Comparison of ENCODE assay signal across 11 cellular contexts in the genomic region with DNA sequence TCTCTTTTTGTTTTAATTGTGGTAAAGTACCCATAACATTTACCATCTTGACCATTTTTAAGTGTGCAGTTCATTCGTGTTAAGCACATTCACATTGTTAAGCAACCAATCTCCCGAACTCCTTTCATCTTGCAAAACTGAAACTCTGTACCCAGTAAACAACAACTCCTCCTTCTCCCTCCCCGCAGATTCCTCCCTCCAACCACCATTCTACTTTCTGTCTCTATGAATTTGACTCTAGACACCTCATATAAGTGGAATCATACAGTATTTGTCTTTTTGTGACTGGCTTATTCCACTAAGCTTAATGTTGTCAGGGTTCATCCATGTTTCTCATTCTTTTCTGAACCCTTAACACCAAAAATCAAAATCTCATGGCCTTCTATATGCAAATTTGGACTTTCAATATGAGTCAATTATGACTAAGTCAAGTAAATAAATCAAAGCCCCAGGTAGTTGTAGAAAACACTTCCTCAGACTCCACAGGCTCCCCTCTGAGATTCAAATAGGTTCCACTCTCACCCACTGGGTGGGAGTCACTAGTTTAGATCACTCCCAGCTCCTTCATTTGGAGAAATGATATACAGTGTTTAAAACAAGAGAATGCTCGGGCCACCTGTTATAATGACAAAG. TPM values are rescaled to one million over a fixed set of nuclear protein-coding genes. Genes with fewer than 3 reads are reported as not detected.
DNase-seq lines count a peak whose midpoint lies in the region; ATAC-seq, FAIRE-seq and TF ChIP-seq lines count a peak whose summit lies in the region.
"Had no signal": no experiment of that assay in that cellular context is flagged by ENCODE, and none has a peak within 500 bp of the region (broad histone marks: within the 10 kb centered on the region; RNA-seq: fewer than 3 reads in every experiment).

No MANE protein-coding gene starts in this region.

- TF ChIP-seq EP300 in A549 (IDR thresholded peaks at IDR 0.05) (no peak), suprapubic skin (IDR thresholded peaks at IDR 0.05) (no peak)

- CTCF ChIA-PET in A549 (lab: Yijun Ruan, JAX) (interaction anchor here (0.7 kb wide), 1 partner anchor 9 kb away, joined by 3 read pairs; no protein-coding TSS in a partner anchor), RWPE1 (lab: Yijun Ruan, JAX) (no interaction called here)

- H3K27ac ChIP-seq in A549 (no peak overlapping the region), MM.1S (ENCODE audit: low read length) (peak overlapping the region; percentile 28; the same call in 1 of the 2 replicates), RWPE1 (no peak overlapping the region), suprapubic skin (no peak overlapping the region)
- H3K27ac ChIP-seq: epithelial cell of prostate had no signal

- H3K9me3 ChIP-seq in A549 (no peaks in the 10 kb centered on the region), MM.1S (replicated peaks; ENCODE audit: insufficient read depth, low read length) (no peaks in the 10 kb centered on the region), suprapubic skin (no peaks in the 10 kb centered on the region)

- no peaks in the 10 kb centered on the region for H3K9me2 ChIP-seq in MM.1S (replicated peaks; ENCODE audit: insufficient read depth, low read length)

- no peaks in the 10 kb centered on the region for H3F3A ChIP-seq in MM.1S (ENCODE audit: insufficient read depth, low read length)

- TF ChIP-seq CTCF in A549 (IDR thresholded peaks at IDR 0.05) (no peak), MM.1S (IDR thresholded peaks at IDR 0.05; ENCODE audit: low read length) (no peak), RWPE1 (conservative IDR thresholded peaks at IDR 0.05; ENCODE audit: low read depth) (no peak), suprapubic skin (IDR thresholded peaks at IDR 0.05) (no peak)

- H3K4me2 ChIP-seq in A549: no peak overlapping the region
- H3K4me2 ChIP-seq in MM.1S (ENCODE audit: low read depth, low read length): peak overlapping the region; percentile 52; the same call in 1 of the 2 replicates

- no peak overlapping the region for H3K9ac ChIP-seq in MM.1S (ENCODE audit: low read length)

- TF ChIP-seq POLR2A in A549 (IDR thresholded peaks at IDR 0.05; ENCODE audit: low read length): no peak
- TF ChIP-seq POLR2A in suprapubic skin (IDR thresholded peaks at IDR 0.05): no peak

- 62% methylated on average over 4 of the region's 4 CpGs for WGBS in A549 (ENCODE audit: missing lambda C conversion rate)
- 68% methylated on average over 4 of the region's 4 CpGs for WGBS in suprapubic skin

- H3K27me3 ChIP-seq in MM.1S (replicated peaks; ENCODE audit: insufficient read depth, low read length): no peaks in the 10 kb centered on the region
- H3K27me3 ChIP-seq in suprapubic skin: no peaks in the 10 kb centered on the region

- H4K20me1 ChIP-seq in MM.1S (ENCODE audit: insufficient read depth, low read length): no peaks in the 10 kb centered on the region

- H3K4me3 ChIP-seq in A549: no peak overlapping the region
- no peak overlapping the region for H3K4me3 ChIP-seq in MM.1S (ENCODE audit: low read length)
- no peak overlapping the region for H3K4me3 ChIP-seq in suprapubic skin

- no peaks in the 10 kb centered on the region for H3K4me1 ChIP-seq in A549
- H3K4me1 ChIP-seq in MM.1S (ENCODE audit: low read length): peaks cover 7% of the 10 kb centered on the region
- H3K4me1 ChIP-seq in suprapubic skin: no peaks in the 10 kb centered on the region

- no peak for DNase-seq in A549 (ENCODE audit: low read depth in 1 of 2, low spot score in 1 of 2)
- DNase-seq in MM.1S: peak; percentile 46
- DNase-seq in RWPE1 (ENCODE audit: low spot score): no peak
- no peak for DNase-seq in superior temporal gyrus (ENCODE audit: extremely low spot score)
- DNase-seq in suprapubic skin (ENCODE audit: low spot score in 2 of 2): no peak
- DNase-seq in iPS-NIHi11 (ENCODE audit: low spot score): no peak
- DNase-seq: DND-41; stimulated activated CD4-positive, alpha-beta T cell treated with anti-CD3 and anti-CD28 coated beads, Interleukin-2, amount 100 ng/mL, for 48 hours had no signal

- no peak for TF ChIP-seq RAD21 in A549 (conservative IDR thresholded peaks at IDR 0.05 in 1 of 2, IDR thresholded peaks at IDR 0.05 in 1 of 2)

- H2AFZ ChIP-seq in MM.1S (ENCODE audit: low read length): peak overlapping the region; percentile 33; the same call in 1 of the 2 replicates

- POLR2A ChIA-PET in A549 (lab: Yijun Ruan, JAX) (interaction anchor here (1.2 kb wide), 1 partner anchor 9 kb away, joined by 4 read pairs; no protein-coding TSS in a partner anchor), RWPE1 (lab: Yijun Ruan, JAX; ENCODE audit: low non-redundant PET) (no interaction called here)

- peak; percentile 82 for FAIRE-seq in A549 (lab: Jason Lieb, UNC)

- no peaks in the 10 kb centered on the region for H3K79me2 ChIP-seq in MM.1S (ENCODE audit: low read length)

- ATAC-seq in A549: no peak
- peak; percentile 77 for ATAC-seq in GM18502 (IDR thresholded peaks at IDR 0.05; ENCODE audit: poor library complexity, unreplicated experiment)
- ATAC-seq in HG02610 (IDR thresholded peaks at IDR 0.05; ENCODE audit: unreplicated experiment): peak; percentile 81

- H3K36me3 ChIP-seq in MM.1S (replicated peaks; ENCODE audit: insufficient read depth, low read length): no peaks in the 10 kb centered on the region
- peaks cover 4% of the 10 kb centered on the region for H3K36me3 ChIP-seq in suprapubic skin

TF ChIP-seq in A549, 52 proteins besides CTCF, POLR2A, EP300 and RAD21 (continues in another document):
- no peak for TF ChIP-seq SREBF2 (IDR thresholded peaks at IDR 0.05)
- TF ChIP-seq MAZ (IDR thresholded peaks at IDR 0.05; ENCODE audit: borderline replicate concordance, low read depth, low read length): no peak
- no peak for TF ChIP-seq BCL3 (IDR thresholded peaks at IDR 0.05)
- TF ChIP-seq MAX (IDR thresholded peaks at IDR 0.05): no peak
- no peak for TF ChIP-seq ZFP36 (IDR thresholded peaks at IDR 0.05; ENCODE audit: borderline replicate concordance, partially characterized antibody)
- no peak for TF ChIP-seq TFCP2L1 (CRISPR knock-in tag; IDR thresholded peaks at IDR 0.05)
- TF ChIP-seq GATA3 (IDR thresholded peaks at IDR 0.05; ENCODE audit: borderline replicate concordance): no peak
- TF ChIP-seq JUNB (IDR thresholded peaks at IDR 0.05): no peak
- no peak for TF ChIP-seq HOXB5 (CRISPR knock-in tag; IDR thresholded peaks at IDR 0.05)
- TF ChIP-seq MYC (IDR thresholded peaks at IDR 0.05; ENCODE audit: borderline replicate concordance, low read length): no peak
- no peak for TF ChIP-seq HDAC2 (IDR thresholded peaks at IDR 0.05)
- TF ChIP-seq HOXA7 (CRISPR knock-in tag; IDR thresholded peaks at IDR 0.05): no peak
- no peak for TF ChIP-seq HOXB13 (CRISPR knock-in tag; IDR thresholded peaks at IDR 0.05; ENCODE audit: low read depth)
- TF ChIP-seq HEYL (CRISPR knock-in tag; IDR thresholded peaks at IDR 0.05): no peak
- TF ChIP-seq NR3C1 (IDR thresholded peaks at IDR 0.05): no peak
- TF ChIP-seq PHF8 (IDR thresholded peaks at IDR 0.05; ENCODE audit: borderline replicate concordance, low read depth): no peak

RNA-seq across cellular contexts. Expression of gene RTL5, which starts 9.8 kb away (rescaled TPM):
- polyA plus RNA-seq in A549 (2011; rRNA removed) (1.2 and 2.2 TPM in 2 replicates), A549 (2017; fragmentation: RNase III; extraction: RNeasy Plus Mini Kit Qiagen cat#74134 plus additional on column Dnase treatment) (2.9 to 3.3 TPM (median 3.2 TPM) in 3 replicates)
- polyA plus RNA-seq in A549 (2012; cell fraction: cytosol; rRNA removed): 1.8 and 2.1 TPM in 2 replicates
- 3.2 and 3.3 TPM in 2 replicates for polyA plus RNA-seq in A549 (2012; cell fraction: nucleus; rRNA removed)
- 3.2 and 3.6 TPM in 2 replicates for polyA minus RNA-seq in A549 (2011; rRNA and poly(A)+ RNA removed)
- total RNA-seq in suprapubic skin: 1 to 10 TPM; 1.2 to 2.4 (median 1.3) TPM

RNA-seq across cellular contexts. Expression of gene PIN4, which starts 40.1 kb away (rescaled TPM):
- polyA plus RNA-seq in A549 (2011; rRNA removed): 24.0 and 43.4 TPM in 2 replicates
- polyA plus RNA-seq in A549 (2012; cell fraction: cytosol; rRNA removed): 18.2 and 22.0 TPM in 2 replicates
- polyA plus RNA-seq in A549 (2012; cell fraction: nucleus; rRNA removed): 1.4 and 3.2 TPM in 2 replicates
- polyA plus RNA-seq in A549 (2017; fragmentation: RNase III; extraction: RNeasy Plus Mini Kit Qiagen cat#74134 plus additional on column Dnase treatment): 105 to 111 TPM (median 109 TPM) in 3 replicates
- polyA minus RNA-seq in A549 (2011; rRNA and poly(A)+ RNA removed): 3.6 TPM in 2 replicates
- total RNA-seq in suprapubic skin: 10 to 100 TPM in 2 of 4 donors, 1 to 10 TPM in 2; 4.3 to 16.5 (median 11.8) TPM

Comparison
In these comparisons a context has a peak if more than half of its experiments do, and no peak if none do; other contexts are left out.
1. ATAC-seq: peak in GM18502 (single experiment) and HG02610 (single experiment); none in A549 (0 of 2).